13 cellular contexts compared by ENCODE assay signal in the genomic region with DNA sequence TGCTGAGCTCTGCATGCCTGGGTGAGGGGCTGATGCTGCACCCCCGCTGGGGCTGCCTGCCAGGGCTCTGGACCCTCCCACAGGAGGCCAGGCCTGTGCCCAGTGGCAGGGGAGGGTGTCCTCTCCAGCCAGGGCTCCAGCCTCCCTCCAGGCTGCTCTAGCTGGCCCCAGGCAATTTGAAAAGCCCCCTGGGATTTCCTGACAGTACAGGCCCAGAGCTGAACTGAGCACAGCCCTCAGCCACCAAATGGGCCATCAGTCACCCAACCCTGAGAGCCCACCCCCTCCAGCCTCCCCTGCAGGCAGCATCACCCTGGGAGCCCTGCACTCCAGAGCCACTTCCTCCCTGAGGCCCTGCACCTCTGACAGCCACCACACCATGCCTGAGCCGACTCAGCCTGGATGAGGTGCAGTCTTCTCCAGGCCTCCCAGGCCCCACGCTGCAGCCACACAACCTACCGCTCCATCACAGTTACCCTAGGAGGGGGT.
DNase-seq lines count a peak whose midpoint lies in the region; ATAC-seq and TF ChIP-seq lines count a peak whose summit lies in the region.
"Had no signal": no experiment of that assay in that cellular context is flagged by ENCODE, and none has a peak within 500 bp of the region (broad histone marks: within the 10 kb centered on the region; RNA-seq: fewer than 3 reads in every experiment).

No MANE protein-coding gene starts in this region.

- H3K27ac Mint-ChIP-seq in activated CD8-positive, alpha-beta T cell treated with anti-CD3 and anti-CD28 coated beads for 36 hours, result no peak overlapping the region
- H3K27ac Mint-ChIP-seq: nephron progenitor cell had no signal

- intact Hi-C loops in Right ventricle myocardium inferior (cut with DNase I) (no loop called here), upper lobe of right lung (cut with DNase I) (no loop called here), transverse colon (cut with DNase I; ENCODE audit: low total_unique reads) (no loop called here)
- intact Hi-C loops in activated CD8-positive, alpha-beta T cell treated with anti-CD3 and anti-CD28 coated beads for 36 hours (cut with micrococcal nuclease), result no loop called here

- no peak for TF ChIP-seq POLR2A in transverse colon (IDR thresholded peaks at IDR 0.05)

- no peaks in the 10 kb centered on the region for H3K9me3 Mint-ChIP-seq in activated CD8-positive, alpha-beta T cell treated with anti-CD3 and anti-CD28 coated beads for 36 hours
- H3K9me3 Mint-ChIP-seq: nephron progenitor cell had no signal

- no peaks in the 10 kb centered on the region for H3K9me3 ChIP-seq in right atrium auricular region
- no peaks in the 10 kb centered on the region for H3K9me3 ChIP-seq in upper lobe of right lung
- H3K9me3 ChIP-seq in transverse colon, result no peaks in the 10 kb centered on the region

- POLR2A ChIA-PET in activated CD8-positive, alpha-beta T cell treated with anti-CD3 and anti-CD28 coated beads for 36 hours (lab: Charles Lee), result no interaction called here

- no peaks in the 10 kb centered on the region for H3K27me3 Mint-ChIP-seq in activated CD8-positive, alpha-beta T cell treated with anti-CD3 and anti-CD28 coated beads for 36 hours

- no peaks in the 10 kb centered on the region for H3K4me1 Mint-ChIP-seq in activated CD8-positive, alpha-beta T cell treated with anti-CD3 and anti-CD28 coated beads for 36 hours (ENCODE audit: low read depth)

- TF ChIP-seq CTCF in right atrium auricular region (IDR thresholded peaks at IDR 0.05) (no peak), upper lobe of right lung (IDR thresholded peaks at IDR 0.05) (no peak), transverse colon (IDR thresholded peaks at IDR 0.05) (no peak)
- no peak for TF ChIP-seq CTCF in activated CD8-positive, alpha-beta T cell treated with anti-CD3 and anti-CD28 coated beads for 36 hours (IDR thresholded peaks at IDR 0.05)

- H3K4me3 ChIP-seq in right atrium auricular region (no peak overlapping the region), upper lobe of right lung (no peak overlapping the region), transverse colon (no peak overlapping the region)
- H3K4me3 ChIP-seq: smooth muscle cell had no signal

- H3K27ac ChIP-seq in right atrium auricular region, result no peak overlapping the region
- no peak overlapping the region for H3K27ac ChIP-seq in upper lobe of right lung
- no peak overlapping the region for H3K27ac ChIP-seq in transverse colon

- CTCF ChIA-PET in activated CD8-positive, alpha-beta T cell treated with anti-CD3 and anti-CD28 coated beads for 36 hours (lab: Charles Lee), result no interaction called here

- no peak for ATAC-seq in Right ventricle myocardium inferior
- ATAC-seq in left lobe of liver, result no peak
- no peak for ATAC-seq in upper lobe of right lung
- no peak for ATAC-seq in activated CD8-positive, alpha-beta T cell treated with anti-CD3 and anti-CD28 coated beads for 36 hours
- ATAC-seq: activated CD4-positive, CD25-positive, alpha-beta regulatory T cell treated with anti-CD3 and anti-CD28 coated beads, Interleukin-2, amount 50 U/mL, for 24 hours had no signal

- WGBS in transverse colon (ENCODE audit: low coverage in 1 of 2), 2 donors, result 66% methylated on average over 4 of the region's 4 CpGs; no CpG with 5 or more reads in 1 of the 2 donors

- H3K36me3 ChIP-seq in right atrium auricular region (no peaks in the 10 kb centered on the region), upper lobe of right lung (no peaks in the 10 kb centered on the region), transverse colon (no peaks in the 10 kb centered on the region)

- in situ Hi-C loops in transverse colon (cut with MboI; ENCODE audit: low pct_ligation_motif_present in 1 of 4, low pct_unique_long_range_greater_than_20kb in 1 of 4, low sequenced_read_pairs in 3 of 4), result no loop called here

- no peak for TF ChIP-seq EP300 in transverse colon (IDR thresholded peaks at IDR 0.05; ENCODE audit: low read depth)

- H3K36me3 Mint-ChIP-seq in activated CD8-positive, alpha-beta T cell treated with anti-CD3 and anti-CD28 coated beads for 36 hours (ENCODE audit: low read depth), result no peaks in the 10 kb centered on the region

- H3K27me3 ChIP-seq in right atrium auricular region, result no peaks in the 10 kb centered on the region
- no peaks in the 10 kb centered on the region for H3K27me3 ChIP-seq in upper lobe of right lung
- no peaks in the 10 kb centered on the region for H3K27me3 ChIP-seq in transverse colon

- H3K4me1 ChIP-seq in right atrium auricular region, result no peaks in the 10 kb centered on the region
- no peaks in the 10 kb centered on the region for H3K4me1 ChIP-seq in upper lobe of right lung
- no peaks in the 10 kb centered on the region for H3K4me1 ChIP-seq in transverse colon

- H3K4me3 Mint-ChIP-seq in activated CD8-positive, alpha-beta T cell treated with anti-CD3 and anti-CD28 coated beads for 36 hours, result no peak overlapping the region
- H3K4me3 Mint-ChIP-seq: nephron progenitor cell had no signal

- DNase-seq in Right ventricle myocardium inferior (ENCODE audit: missing footprints) (peak; percentile 21), right atrium auricular region (ENCODE audit: low spot score) (no peak), SKM-1 (lab: John Stamatoyannopoulos, UW; ENCODE audit: unreplicated experiment) (peak; percentile 34), left lobe of liver (ENCODE audit: low spot score) (peak; percentile 39), upper lobe of right lung (peak; percentile 57), transverse colon (no peak), inferior parietal cortex (ENCODE audit: extremely low spot score) (no peak)
- no peak for DNase-seq in activated CD8-positive, alpha-beta T cell treated with anti-CD3 and anti-CD28 coated beads for 36 hours
- DNase-seq: activated effector memory CD4-positive, alpha-beta T cell treated with Interleukin-2 at 50 U/mL for 16 hours; NCI-H446; nephron progenitor cell had no signal

Comparison
In these comparisons a context has a peak if more than half of its experiments do, and no peak if none do; other contexts are left out.
1. DNase-seq: peak in Right ventricle myocardium inferior (single experiment), SKM-1 (single experiment), left lobe of liver (single experiment) and upper lobe of right lung (single experiment); none in right atrium auricular region (single experiment), activated CD8-positive, alpha-beta T cell treated with anti-CD3 and anti-CD28 coated beads for 36 hours (single experiment), transverse colon (single experiment) and inferior parietal cortex (single experiment).